In genomic region chr14:74400919-74401503, GRCh38 we compare ENCODE assay signal across 8 cellular contexts. TPM values are rescaled to one million over a fixed set of nuclear protein-coding genes. Genes with fewer than 3 reads are reported as not detected.
DNase-seq lines count a peak whose midpoint lies in the region; ATAC-seq and TF ChIP-seq lines count a peak whose summit lies in the region.
"Had no signal": no experiment of that assay in that cellular context is flagged by ENCODE, and none has a peak within 500 bp of the region (broad histone marks: within the 10 kb centered on the region; RNA-seq: fewer than 3 reads in every experiment).

No MANE protein-coding gene starts in this region.

- H3K9me2 ChIP-seq in GM23248 (ENCODE audit: insufficient read depth): no peaks in the 10 kb centered on the region

- no peak overlapping the region for H3K4me3 ChIP-seq in GM23248

- no peak overlapping the region for H3K27ac ChIP-seq in GM23248

- no peaks in the 10 kb centered on the region for H3K36me3 ChIP-seq in GM23248 (ENCODE audit: low read depth)

- TF ChIP-seq CTCF in osteocyte (IDR thresholded peaks at IDR 0.05): no peak

- peaks cover 22% of the 10 kb centered on the region for H3K4me1 Mint-ChIP-seq in activated naive CD8-positive, alpha-beta T cell treated with anti-CD3 and anti-CD28 coated beads, Interleukin-2, amount 50 U/mL, for 24 hours
- peaks cover 12% of the 10 kb centered on the region for H3K4me1 Mint-ChIP-seq in osteocyte (ENCODE audit: unreplicated experiment)

- H3K4me2 ChIP-seq in GM23248 (ENCODE audit: unreplicated experiment): no peak overlapping the region

- no peaks in the 10 kb centered on the region for H3K36me3 Mint-ChIP-seq in activated naive CD8-positive, alpha-beta T cell treated with anti-CD3 and anti-CD28 coated beads, Interleukin-2, amount 50 U/mL, for 24 hours (ENCODE audit: low read depth)
- no peaks in the 10 kb centered on the region for H3K36me3 Mint-ChIP-seq in osteocyte (ENCODE audit: unreplicated experiment)

- no peaks in the 10 kb centered on the region for H3K9me3 Mint-ChIP-seq in activated naive CD8-positive, alpha-beta T cell treated with anti-CD3 and anti-CD28 coated beads, Interleukin-2, amount 50 U/mL, for 24 hours
- H3K9me3 Mint-ChIP-seq in osteocyte (ENCODE audit: unreplicated experiment): no peaks in the 10 kb centered on the region

- no peaks in the 10 kb centered on the region for H3K27me3 Mint-ChIP-seq in activated naive CD8-positive, alpha-beta T cell treated with anti-CD3 and anti-CD28 coated beads, Interleukin-2, amount 50 U/mL, for 24 hours
- H3K27me3 Mint-ChIP-seq in osteocyte (ENCODE audit: unreplicated experiment): peaks cover 67% of the 10 kb centered on the region

- H3K27me3 ChIP-seq in GM23248 (replicated peaks; ENCODE audit: insufficient read depth): peaks cover 43% of the 10 kb centered on the region

- peak overlapping the region; percentile 68 for H3K27ac Mint-ChIP-seq in activated naive CD8-positive, alpha-beta T cell treated with anti-CD3 and anti-CD28 coated beads, Interleukin-2, amount 50 U/mL, for 24 hours
- H3K27ac Mint-ChIP-seq in osteocyte (ENCODE audit: unreplicated experiment): no peak overlapping the region

- H2AFZ ChIP-seq in GM23248: no peak overlapping the region

- no peaks in the 10 kb centered on the region for H3K79me2 ChIP-seq in GM23248 (ENCODE audit: insufficient read depth)

- H3F3A ChIP-seq in GM23248 (ENCODE audit: insufficient read depth): no peaks in the 10 kb centered on the region

- H3K4me3 Mint-ChIP-seq in activated naive CD8-positive, alpha-beta T cell treated with anti-CD3 and anti-CD28 coated beads, Interleukin-2, amount 50 U/mL, for 24 hours: peak overlapping the region; percentile 61
- H3K4me3 Mint-ChIP-seq in osteocyte (ENCODE audit: unreplicated experiment): peak overlapping the region; percentile 30

- no peak overlapping the region for H3K9ac ChIP-seq in GM23248

- H3K9me3 ChIP-seq in GM23248 (ENCODE audit: low read depth): no peaks in the 10 kb centered on the region

- no peaks in the 10 kb centered on the region for H4K20me1 ChIP-seq in GM23248 (ENCODE audit: insufficient read depth)

- peak; percentile 23 for ATAC-seq in GM18502 (IDR thresholded peaks at IDR 0.05; ENCODE audit: poor library complexity, unreplicated experiment)
- peak; percentile 10 for ATAC-seq in HG02885 (IDR thresholded peaks at IDR 0.05; ENCODE audit: poor library complexity, unreplicated experiment)
- peak; percentile 14 for ATAC-seq in activated naive CD8-positive, alpha-beta T cell treated with anti-CD3 and anti-CD28 coated beads, Interleukin-2, amount 50 U/mL, for 24 hours
- ATAC-seq in GM18867 (IDR thresholded peaks at IDR 0.05; ENCODE audit: unreplicated experiment): no peak
- ATAC-seq in GM21528 (IDR thresholded peaks at IDR 0.05; ENCODE audit: low FRiP score, unreplicated experiment): no peak

- 37% methylated on average over 8 of the region's 8 CpGs for WGBS in GM23248 (ENCODE audit: low coverage in 1 of 2, low lambda C conversion rate in 2 of 2, missing lambda C conversion rate in 2 of 2), 2 experiments

- DNase-seq in activated naive CD8-positive, alpha-beta T cell treated with anti-CD3 and anti-CD28 coated beads, Interleukin-2, amount 50 U/mL, for 24 hours: no peak
- DNase-seq in osteocyte (ENCODE audit: extremely low spot score, unreplicated experiment) (no peak), GM23248 (no peak)

- no peaks in the 10 kb centered on the region for H3K4me1 ChIP-seq in GM23248 (ENCODE audit: insufficient read depth)

- in situ Hi-C loops in GM23248 (cut with MboI): no loop called here

RNA-seq across cellular contexts. Expression of gene SYNDIG1L, which starts 25.0 kb away (rescaled TPM):
- 0.26 TPM in 1 of 2 replicates, not detected in the other for total RNA-seq in osteocyte
- total RNA-seq in GM23248 (2014; rRNA removed; shearing (Covaris generic)): not detected in 2 replicates
- not detected in 2 replicates for polyA plus RNA-seq in GM23248 (2016; fragmentation: Nextera tagmentation; extraction: Ambion mirVana)
- total RNA-seq: osteoblast had no signal

RNA-seq across cellular contexts. Expression of gene VRTN, which starts 52.7 kb away (rescaled TPM):
- not detected in 2 replicates for total RNA-seq in osteocyte
- not detected in 2 replicates for total RNA-seq in GM23248 (2014; rRNA removed; shearing (Covaris generic))
- not detected in 2 replicates for polyA plus RNA-seq in GM23248 (2016; fragmentation: Nextera tagmentation; extraction: Ambion mirVana)
- total RNA-seq: osteoblast had no signal

Comparison
In these comparisons a context has a peak if more than half of its experiments do, and no peak if none do; other contexts are left out.
1. ATAC-seq: peak in GM18502 (single experiment), HG02885 (single experiment) and activated naive CD8-positive, alpha-beta T cell treated with anti-CD3 and anti-CD28 coated beads, Interleukin-2, amount 50 U/mL, for 24 hours (single experiment); none in GM18867 (single experiment) and GM21528 (single experiment).